In genomic region chr7:17544401-17544800, GRCh38 we compare ENCODE assay signal across 23 cellular contexts.
"Had no signal": no experiment of that assay in that cellular context is flagged by ENCODE, and none has a peak within 500 bp of the region (broad histone marks: within the 10 kb centered on the region; RNA-seq: fewer than 3 reads in every experiment).

No MANE protein-coding gene starts in this region.

- H3K27ac Mint-ChIP-seq: IgD-negative memory B cell had no signal

- H3K4me3 Mint-ChIP-seq: IgD-negative memory B cell had no signal

- H3K27me3 Mint-ChIP-seq: IgD-negative memory B cell had no signal

- H3K27me3 ChIP-seq: SJSA1 had no signal

- DNase-seq: Kasumi-1, MM.1S, NCI-H1092 treated with DMSO at 0.1 percent for 48 hours, NCI-H1436, NCI-H187, NCI-H2029, NCI-H2081 treated with DMSO at 0.1 percent for 48 hours, NCI-H2171, NCI-H226, NCI-H446, NCI-H510A, NCI-H524 treated with DMSO at 0.1 percent for 48 hours, NCI-H69, NCI-H774, Right ventricle myocardium superior, RPMI8226, SIG-M5, SK-N-SH had no signal

- H3K4me3 ChIP-seq: K562, SJSA1 had no signal

- H3K4me2 ChIP-seq: KMS-11, SK-N-SH had no signal

- H3K9ac ChIP-seq: KMS-11, SK-N-SH had no signal

- H3K27ac ChIP-seq: HL-60, KMS-11, SJSA1 had no signal

- H3K4me1 Mint-ChIP-seq: IgD-negative memory B cell had no signal

- ATAC-seq: K562 had no signal

- H3K9me3 ChIP-seq: SJSA1, SK-N-SH had no signal

- H3K36me3 ChIP-seq: SJSA1 had no signal
